In the genomic region with DNA sequence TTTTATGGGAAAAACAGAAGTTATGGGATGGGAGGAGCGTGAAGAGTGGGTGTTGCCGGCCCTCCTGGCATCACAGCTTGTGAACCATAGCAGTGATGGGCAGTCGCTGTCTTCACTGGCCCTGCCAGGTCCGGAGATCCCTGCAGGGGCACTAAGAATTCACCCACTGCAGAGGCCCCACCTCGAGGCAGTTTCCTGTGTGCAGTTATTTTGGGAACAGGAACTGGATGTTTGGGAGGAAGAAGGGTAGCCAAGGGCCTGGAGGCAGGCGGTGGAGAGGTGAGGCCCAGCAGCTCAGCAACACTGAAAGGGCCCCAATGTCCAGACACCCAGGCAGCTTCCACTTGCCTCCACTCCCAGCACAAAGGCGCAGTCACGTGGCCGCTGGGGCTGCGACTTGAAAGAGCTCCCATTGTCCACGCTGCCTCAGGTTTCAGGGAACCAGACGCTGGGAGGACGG, we compare ENCODE assay signal across 8 cellular contexts.
A peak's percentile ranks its signal among the peaks of the same experiment; 100 is the strongest.
DNase-seq lines count a peak whose midpoint lies in the region; ATAC-seq and TF ChIP-seq lines count a peak whose summit lies in the region.

No MANE protein-coding gene starts in this region.

- TF ChIP-seq CTCF in body of pancreas (IDR thresholded peaks at IDR 0.05) (peak in 4 of 7 experiments; percentile 20 to 52 (median 29)), hepatocyte (IDR thresholded peaks at IDR 0.05; ENCODE audit: poor library complexity) (no peak)

- H3K9me3 Mint-ChIP-seq in CD8-positive, alpha-beta memory T cell = no peaks in the 10 kb centered on the region

- WGBS in body of pancreas, 2 donors = 25 to 31% methylated on average over 13 of the region's 13 CpGs
- 68% methylated on average over 13 of the region's 13 CpGs for WGBS in hepatocyte (ENCODE audit: low lambda C conversion rate, missing lambda C conversion rate)

- H3K36me3 Mint-ChIP-seq in CD8-positive, alpha-beta memory T cell = no peaks in the 10 kb centered on the region

- H3K4me3 ChIP-seq in body of pancreas = no peak overlapping the region
- H3K4me3 ChIP-seq in hepatocyte = no peak overlapping the region
- peak overlapping the region; percentile 18 for H3K4me3 ChIP-seq in rectal smooth muscle tissue (ENCODE audit: low read length)
- H3K4me3 ChIP-seq in CD8-positive, alpha-beta memory T cell (ENCODE audit: low read length) = no peak overlapping the region

- CTCF ChIA-PET in CD8-positive, alpha-beta memory T cell (lab: Charles Lee) = no interaction called here

- no peak for TF ChIP-seq POLR2A in body of pancreas (IDR thresholded peaks at IDR 0.05)

- no peaks in the 10 kb centered on the region for H3K79me2 ChIP-seq in hepatocyte

- H3K27ac Mint-ChIP-seq in CD8-positive, alpha-beta memory T cell = no peak overlapping the region

- H3K27ac ChIP-seq in body of pancreas = peak overlapping the region in 3 of 4 donors; percentile 28 to 67 (median 55)
- peak overlapping the region; percentile 10 for H3K27ac ChIP-seq in hepatocyte
- H3K27ac ChIP-seq in rectal smooth muscle tissue (ENCODE audit: low read depth, low read length) = peak overlapping the region; percentile 65
- H3K27ac ChIP-seq in CD8-positive, alpha-beta memory T cell (ENCODE audit: low read depth, low read length) = no peak overlapping the region

- intact Hi-C loops in body of pancreas (cut with DNase I) = no loop called here

- POLR2A ChIA-PET in CD8-positive, alpha-beta memory T cell (lab: Charles Lee) = no interaction called here

- no peak overlapping the region for H3K9ac ChIP-seq in rectal smooth muscle tissue (ENCODE audit: low read length)

- no peaks in the 10 kb centered on the region for H4K20me1 ChIP-seq in hepatocyte (ENCODE audit: insufficient read depth, poor library complexity, severe bottlenecking)

- H3K4me2 ChIP-seq in hepatocyte = peak overlapping the region; percentile 23

- DNase-seq in GM03348 (ENCODE audit: low spot score) (peak; percentile 55), body of pancreas (peak; percentile 69 to 78 (median 74)), hepatocyte (ENCODE audit: low spot score) (peak; percentile 14), NCI-H1048 (lab: John Stamatoyannopoulos, UW) (no peak), RKO (ENCODE audit: low spot score) (no peak)
- no peak for DNase-seq in CD8-positive, alpha-beta memory T cell

- H3K9me3 ChIP-seq in body of pancreas (no peaks in the 10 kb centered on the region), hepatocyte (ENCODE audit: low read depth) (no peaks in the 10 kb centered on the region)
- no peaks in the 10 kb centered on the region for H3K9me3 ChIP-seq in CD8-positive, alpha-beta memory T cell (ENCODE audit: low read length)

- H3K36me3 ChIP-seq in body of pancreas (replicated peaks in 1 of 2; ENCODE audit: insufficient read depth in 1 of 2, low read depth in 2 of 2) (no peaks in the 10 kb centered on the region), hepatocyte (replicated peaks; ENCODE audit: insufficient read depth, low read depth) (no peaks in the 10 kb centered on the region), rectal smooth muscle tissue (ENCODE audit: control insufficient read depth, insufficient read depth, low read length) (no peaks in the 10 kb centered on the region)
- no peaks in the 10 kb centered on the region for H3K36me3 ChIP-seq in CD8-positive, alpha-beta memory T cell (ENCODE audit: insufficient read depth, low read length)

- no peaks in the 10 kb centered on the region for H3K9me2 ChIP-seq in hepatocyte (replicated peaks; ENCODE audit: insufficient read depth)

- H3K27me3 Mint-ChIP-seq in CD8-positive, alpha-beta memory T cell = peaks cover 0 to 8% of the 10 kb centered on the region in 2 donors

- ATAC-seq in body of pancreas (peak; percentile 90), HG02610 (IDR thresholded peaks at IDR 0.05; ENCODE audit: unreplicated experiment) (no peak)

- H3K4me3 Mint-ChIP-seq in CD8-positive, alpha-beta memory T cell = no peak overlapping the region

- H2AFZ ChIP-seq in hepatocyte = no peak overlapping the region

- no peaks in the 10 kb centered on the region for H3K4me1 Mint-ChIP-seq in CD8-positive, alpha-beta memory T cell

- H3K4me1 ChIP-seq in body of pancreas (peaks cover 15% of the 10 kb centered on the region), hepatocyte (ENCODE audit: insufficient read depth) (no peaks in the 10 kb centered on the region), rectal smooth muscle tissue (ENCODE audit: control insufficient read depth, insufficient read depth, low read length) (peaks cover 7% of the 10 kb centered on the region)
- H3K4me1 ChIP-seq in CD8-positive, alpha-beta memory T cell (ENCODE audit: insufficient read depth, low read length) = no peaks in the 10 kb centered on the region

- H3K27me3 ChIP-seq in body of pancreas (no peaks in the 10 kb centered on the region), hepatocyte (no peaks in the 10 kb centered on the region), rectal smooth muscle tissue (ENCODE audit: control insufficient read depth, insufficient read depth, low read length) (no peaks in the 10 kb centered on the region)
- H3K27me3 ChIP-seq in CD8-positive, alpha-beta memory T cell (ENCODE audit: insufficient read depth, low read length, poor library complexity, severe bottlenecking) = no peaks in the 10 kb centered on the region

Comparison
In these comparisons a context has a peak if more than half of its experiments do, and no peak if none do; other contexts are left out.
1. DNase-seq: peak in GM03348 (single experiment), body of pancreas (4 of 4) and hepatocyte (single experiment); none in NCI-H1048 (single experiment), RKO (single experiment) and CD8-positive, alpha-beta memory T cell (0 of 5).